In genomic region chr2:2716771-2717170, GRCh38 we compare ENCODE assay signal across 23 cellular contexts.
"Had no signal": no experiment of that assay in that cellular context is flagged by ENCODE, and none has a peak within 500 bp of the region (broad histone marks: within the 10 kb centered on the region; RNA-seq: fewer than 3 reads in every experiment).

No MANE protein-coding gene starts in this region.

- H3K27me3 ChIP-seq: colonic mucosa, foreskin keratinocyte, gastrocnemius medialis had no signal

- H3K27ac ChIP-seq: colonic mucosa, coronary artery, dorsolateral prefrontal cortex, epithelial cell of prostate, esophagus muscularis mucosa, esophagus squamous epithelium, foreskin keratinocyte, gastrocnemius medialis, gastroesophageal sphincter, heart left ventricle, heart right ventricle had no signal

- H3K4me3 ChIP-seq: colonic mucosa, coronary artery, dorsolateral prefrontal cortex, esophagus muscularis mucosa, esophagus squamous epithelium, gastrocnemius medialis, gastroesophageal sphincter, heart left ventricle, heart right ventricle had no signal

- H3K36me3 ChIP-seq: colonic mucosa, esophagus muscularis mucosa, esophagus squamous epithelium, gastrocnemius medialis, gastroesophageal sphincter, heart left ventricle, heart right ventricle had no signal

- H3K4me1 ChIP-seq: colonic mucosa, esophagus muscularis mucosa, esophagus squamous epithelium, foreskin keratinocyte, gastrocnemius medialis, gastroesophageal sphincter, heart left ventricle, heart right ventricle had no signal

- H3K9me3 ChIP-seq: colonic mucosa, esophagus muscularis mucosa, esophagus squamous epithelium, gastrocnemius medialis, gastroesophageal sphincter, heart left ventricle, heart right ventricle had no signal

- ATAC-seq: effector memory CD8-positive, alpha-beta T cell; esophagus mucosa; foreskin keratinocyte; gastrocnemius medialis; gastroesophageal sphincter; heart left ventricle; heart right ventricle had no signal

- DNase-seq: colonic mucosa; cortex of kidney; dermis blood vessel endothelial cell; effector CD4-positive, alpha-beta T cell; effector CD8-positive, alpha-beta T cell; effector memory CD4-positive, alpha-beta T cell; effector memory CD8-positive, alpha-beta T cell; endodermal cell; erythroblast; esophagus squamous epithelium; foreskin fibroblast; foreskin keratinocyte; foreskin melanocyte; gastrocnemius medialis; glutamatergic neuron; heart left ventricle; heart right ventricle had no signal
